ENCODE assay signal across 21 cellular contexts in genomic region chr2:72718906-72719305, GRCh38.
DNase-seq lines count a peak whose midpoint lies in the region; ATAC-seq and TF ChIP-seq lines count a peak whose summit lies in the region.
"Had no signal": no experiment of that assay in that cellular context is flagged by ENCODE, and none has a peak within 500 bp of the region (broad histone marks: within the 10 kb centered on the region; RNA-seq: fewer than 3 reads in every experiment).

No MANE protein-coding gene starts in this region.

- no peak for ATAC-seq in left cardiac atrium
- ATAC-seq: activated CD8-positive, alpha-beta memory T cell treated with anti-CD3 and anti-CD28 coated beads, Interleukin-2, amount 10 ng/mL, durations not matched to agents 7 days and 5 days; left lobe of liver; sciatic nerve had no signal

- no peaks in the 10 kb centered on the region for H3K27me3 ChIP-seq in cardiac muscle cell
- no peaks in the 10 kb centered on the region for H3K27me3 ChIP-seq in iPS-20b (ENCODE audit: insufficient read depth, low read length)
- H3K27me3 ChIP-seq: BE2C, pancreas, upper lobe of left lung had no signal

- no peak overlapping the region for H3K27ac Mint-ChIP-seq in activated T-helper 2 cell treated with anti-CD3 and anti-CD28 coated beads, Interferon-gamma antibody, Interleukin-2, Interleukin-4, amounts not matched to agents 10 μg/mL and 5 μg/mL and 100 μg/mL, durations not matched to agents 14 hours and 24 hours and 36 hours
- H3K27ac Mint-ChIP-seq: activated CD4-positive, alpha-beta T cell treated with anti-CD3 and anti-CD28 coated beads, Interleukin-2, amount 10 ng/mL, durations not matched to agents 24 days and 14 days; activated CD8-positive, alpha-beta memory T cell treated with anti-CD3 and anti-CD28 coated beads, Interleukin-2, amount 10 ng/mL, durations not matched to agents 7 days and 5 days; activated naive CD8-positive, alpha-beta T cell treated with anti-CD3 and anti-CD28 coated beads for 36 hours had no signal

- H3K4me1 ChIP-seq in cardiac muscle cell (ENCODE audit: low read depth) (peaks cover 18% of the 10 kb centered on the region), iPS-20b (ENCODE audit: insufficient read depth, low read length) (peaks cover 9% of the 10 kb centered on the region), urinary bladder (ENCODE audit: insufficient read depth) (no peaks in the 10 kb centered on the region)
- H3K4me1 ChIP-seq: BE2C had no signal

- intact Hi-C loops in left cardiac atrium (cut with DNase I): no loop called here
- intact Hi-C loops in activated T-helper 2 cell treated with anti-CD3 and anti-CD28 coated beads, Interferon-gamma antibody, Interleukin-2, Interleukin-4, amounts not matched to agents 10 μg/mL and 5 μg/mL and 100 μg/mL, durations not matched to agents 14 hours and 24 hours and 36 hours (cut with micrococcal nuclease): no loop called here

- no peaks in the 10 kb centered on the region for H3K4me1 Mint-ChIP-seq in activated T-helper 2 cell treated with anti-CD3 and anti-CD28 coated beads, Interferon-gamma antibody, Interleukin-2, Interleukin-4, amounts not matched to agents 10 μg/mL and 5 μg/mL and 100 μg/mL, durations not matched to agents 14 hours and 24 hours and 36 hours (ENCODE audit: low read depth)
- H3K4me1 Mint-ChIP-seq: activated naive CD8-positive, alpha-beta T cell treated with anti-CD3 and anti-CD28 coated beads for 36 hours had no signal

- peaks cover 2% of the 10 kb centered on the region for H3K27me3 Mint-ChIP-seq in activated T-helper 2 cell treated with anti-CD3 and anti-CD28 coated beads, Interferon-gamma antibody, Interleukin-2, Interleukin-4, amounts not matched to agents 10 μg/mL and 5 μg/mL and 100 μg/mL, durations not matched to agents 14 hours and 24 hours and 36 hours (ENCODE audit: low read depth)
- H3K27me3 Mint-ChIP-seq: activated CD4-positive, alpha-beta T cell treated with anti-CD3 and anti-CD28 coated beads, Interleukin-2, amount 10 ng/mL, durations not matched to agents 24 days and 14 days; activated CD8-positive, alpha-beta memory T cell treated with anti-CD3 and anti-CD28 coated beads, Interleukin-2, amount 10 ng/mL, durations not matched to agents 7 days and 5 days; activated naive CD8-positive, alpha-beta T cell treated with anti-CD3 and anti-CD28 coated beads for 36 hours had no signal

- H3K4me3 Mint-ChIP-seq in activated T-helper 2 cell treated with anti-CD3 and anti-CD28 coated beads, Interferon-gamma antibody, Interleukin-2, Interleukin-4, amounts not matched to agents 10 μg/mL and 5 μg/mL and 100 μg/mL, durations not matched to agents 14 hours and 24 hours and 36 hours (ENCODE audit: low read depth): no peak overlapping the region
- H3K4me3 Mint-ChIP-seq: activated CD4-positive, alpha-beta T cell treated with anti-CD3 and anti-CD28 coated beads, Interleukin-2, amount 10 ng/mL, durations not matched to agents 24 days and 14 days; activated CD8-positive, alpha-beta memory T cell treated with anti-CD3 and anti-CD28 coated beads, Interleukin-2, amount 10 ng/mL, durations not matched to agents 7 days and 5 days; activated naive CD8-positive, alpha-beta T cell treated with anti-CD3 and anti-CD28 coated beads for 36 hours; nephron progenitor cell had no signal

- peak overlapping the region; percentile 12; the same call in 1 of the 2 replicates for H3K9ac ChIP-seq in iPS-20b (ENCODE audit: low read depth, low read length)

- no peaks in the 10 kb centered on the region for H3K9me3 Mint-ChIP-seq in activated T-helper 2 cell treated with anti-CD3 and anti-CD28 coated beads, Interferon-gamma antibody, Interleukin-2, Interleukin-4, amounts not matched to agents 10 μg/mL and 5 μg/mL and 100 μg/mL, durations not matched to agents 14 hours and 24 hours and 36 hours
- H3K9me3 Mint-ChIP-seq: activated CD4-positive, alpha-beta T cell treated with anti-CD3 and anti-CD28 coated beads, Interleukin-2, amount 10 ng/mL, durations not matched to agents 24 days and 14 days; activated naive CD8-positive, alpha-beta T cell treated with anti-CD3 and anti-CD28 coated beads for 36 hours; nephron progenitor cell had no signal

- H3K9me3 ChIP-seq in cardiac muscle cell (ENCODE audit: low read depth): no peaks in the 10 kb centered on the region
- H3K9me3 ChIP-seq in iPS-20b (ENCODE audit: insufficient read depth, low read depth, low read length): no peaks in the 10 kb centered on the region
- H3K9me3 ChIP-seq: BE2C, pancreas, upper lobe of left lung had no signal

- H3K4me3 ChIP-seq in cardiac muscle cell: no peak overlapping the region
- H3K4me3 ChIP-seq in iPS-20b (ENCODE audit: low read length): no peak overlapping the region
- H3K4me3 ChIP-seq in urinary bladder (ENCODE audit: low read depth, low read length): no peak overlapping the region
- H3K4me3 ChIP-seq: pancreas, upper lobe of left lung had no signal

- peak overlapping the region; percentile 44 for H3K27ac ChIP-seq in cardiac muscle cell
- no peak overlapping the region for H3K27ac ChIP-seq in iPS-20b (ENCODE audit: low read length)
- H3K27ac ChIP-seq in urinary bladder (ENCODE audit: low read depth): peak overlapping the region; percentile 64
- H3K27ac ChIP-seq: pancreas, upper lobe of left lung had no signal

- H3K36me3 Mint-ChIP-seq in activated T-helper 2 cell treated with anti-CD3 and anti-CD28 coated beads, Interferon-gamma antibody, Interleukin-2, Interleukin-4, amounts not matched to agents 10 μg/mL and 5 μg/mL and 100 μg/mL, durations not matched to agents 14 hours and 24 hours and 36 hours (ENCODE audit: low read depth): no peaks in the 10 kb centered on the region

- no peak for DNase-seq in cardiac muscle cell (ENCODE audit: low read depth in 1 of 2, low spot score in 1 of 2)
- DNase-seq in left cardiac atrium: no peak
- DNase-seq in RPMI7951 (ENCODE audit: low read depth): peak; percentile 10
- DNase-seq in kidney tubule cell (ENCODE audit: low spot score): no peak
- DNase-seq in activated T-helper 2 cell treated with anti-CD3 and anti-CD28 coated beads, Interferon-gamma antibody, Interleukin-2, Interleukin-4, amounts not matched to agents 10 μg/mL and 5 μg/mL and 100 μg/mL, durations not matched to agents 14 hours and 24 hours and 36 hours (ENCODE audit: low spot score): no peak
- DNase-seq in NCI-H446 (lab: John Stamatoyannopoulos, UW): no peak
- DNase-seq: activated CD4-positive, alpha-beta T cell treated with anti-CD3 and anti-CD28 coated beads, Interleukin-2, amount 10 ng/mL, durations not matched to agents 24 days and 14 days; activated CD8-positive, alpha-beta memory T cell treated with anti-CD3 and anti-CD28 coated beads, Interleukin-2, amount 10 ng/mL, durations not matched to agents 7 days and 5 days; activated naive CD8-positive, alpha-beta T cell treated with anti-CD3 and anti-CD28 coated beads for 36 hours; BE2C; cerebellar nuclear complex; erythroblast; NK-92 treated with Interleukin-12 subunit alpha and Interleukin-12 subunit beta, amount 100 ng/mL, for 24 hours; pancreas; stimulated activated CD4-positive, alpha-beta T cell treated with anti-CD3 and anti-CD28 coated beads, Interleukin-15, amount 100 ng/mL, for 24 hours; upper lobe of left lung had no signal

- TF ChIP-seq CTCF in cardiac muscle cell (IDR thresholded peaks at IDR 0.05; ENCODE audit: low read depth, low read length): no peak

- H3K36me3 ChIP-seq in cardiac muscle cell: peaks cover 9% of the 10 kb centered on the region
- peaks cover 5% of the 10 kb centered on the region; the same call in 1 of the 2 replicates for H3K36me3 ChIP-seq in iPS-20b (ENCODE audit: insufficient read depth, low read depth, low read length)
- peaks cover 2% of the 10 kb centered on the region for H3K36me3 ChIP-seq in urinary bladder (ENCODE audit: insufficient read depth)
- H3K36me3 ChIP-seq: BE2C had no signal
